ENCODE assay signal across 8 cellular contexts in genomic region chr4:184538023-184538599, GRCh38.
A peak's percentile ranks its signal among the peaks of the same experiment; 100 is the strongest.
DNase-seq lines count a peak whose midpoint lies in the region; ATAC-seq and TF ChIP-seq lines count a peak whose summit lies in the region.

No MANE protein-coding gene starts in this region.

- no peaks in the 10 kb centered on the region for H4K20me1 ChIP-seq in KMS-11 (ENCODE audit: insufficient read depth)

- H3K27me3 ChIP-seq in KMS-11 (ENCODE audit: insufficient read depth, low read depth) (no peaks in the 10 kb centered on the region), stomach (no peaks in the 10 kb centered on the region)

- peak overlapping the region; percentile 85 for H3K4me3 Mint-ChIP-seq in activated T-helper 2 cell treated with anti-CD3 and anti-CD28 coated beads, Interferon-gamma antibody, Interleukin-2, Interleukin-4, amounts not matched to agents 10 μg/mL and 5 μg/mL and 100 μg/mL, durations not matched to agents 14 hours and 24 hours and 36 hours (ENCODE audit: low read depth)
- H3K4me3 Mint-ChIP-seq in nephron progenitor cell, result peak overlapping the region; percentile 94

- H3K27me3 Mint-ChIP-seq in activated T-helper 2 cell treated with anti-CD3 and anti-CD28 coated beads, Interferon-gamma antibody, Interleukin-2, Interleukin-4, amounts not matched to agents 10 μg/mL and 5 μg/mL and 100 μg/mL, durations not matched to agents 14 hours and 24 hours and 36 hours (ENCODE audit: low read depth), result no peaks in the 10 kb centered on the region
- peaks cover 4% of the 10 kb centered on the region for H3K27me3 Mint-ChIP-seq in nephron progenitor cell (ENCODE audit: low read depth, poor library complexity)

- no peak for TF ChIP-seq POLR2A in stomach (IDR thresholded peaks at IDR 0.05)

- H3K36me3 ChIP-seq in KMS-11 (ENCODE audit: insufficient read depth), result no peaks in the 10 kb centered on the region
- H3K36me3 ChIP-seq in stomach, result no peaks in the 10 kb centered on the region

- peaks cover 61% of the 10 kb centered on the region for H3K4me1 Mint-ChIP-seq in activated T-helper 2 cell treated with anti-CD3 and anti-CD28 coated beads, Interferon-gamma antibody, Interleukin-2, Interleukin-4, amounts not matched to agents 10 μg/mL and 5 μg/mL and 100 μg/mL, durations not matched to agents 14 hours and 24 hours and 36 hours (ENCODE audit: low read depth)
- peaks cover 41% of the 10 kb centered on the region for H3K4me1 Mint-ChIP-seq in nephron progenitor cell

- H3K79me2 ChIP-seq in KMS-11 (ENCODE audit: insufficient read depth, low read depth), result peaks cover 6% of the 10 kb centered on the region

- DNase-seq in DMS53 (lab: John Stamatoyannopoulos, UW) (peak; percentile 90), RPMI7951 (ENCODE audit: low read depth) (peak; percentile 88), fibroblast of the aortic adventitia (ENCODE audit: low read depth) (peak; percentile 95), nephron progenitor cell (peak; percentile 62), stomach (peak; percentile 91)
- peak; percentile 53 for DNase-seq in activated T-helper 2 cell treated with anti-CD3 and anti-CD28 coated beads, Interferon-gamma antibody, Interleukin-2, Interleukin-4, amounts not matched to agents 10 μg/mL and 5 μg/mL and 100 μg/mL, durations not matched to agents 14 hours and 24 hours and 36 hours (ENCODE audit: low spot score)

- peak overlapping the region; percentile 60; the same call in 1 of the 2 replicates for H3K9ac ChIP-seq in KMS-11

- intact Hi-C loops in activated T-helper 2 cell treated with anti-CD3 and anti-CD28 coated beads, Interferon-gamma antibody, Interleukin-2, Interleukin-4, amounts not matched to agents 10 μg/mL and 5 μg/mL and 100 μg/mL, durations not matched to agents 14 hours and 24 hours and 36 hours (cut with micrococcal nuclease), result loop anchor here (1.0 to 2.0 kb wide), 3 partner anchors 17 to 274 kb away; no protein-coding TSS in a partner anchor
- intact Hi-C loops in stomach (cut with DNase I; ENCODE audit: low total_unique reads), result no loop called here

- TF ChIP-seq CTCF in KMS-11 (conservative IDR thresholded peaks at IDR 0.05; ENCODE audit: low read depth, low read length) (peak; percentile 66), fibroblast of the aortic adventitia (IDR thresholded peaks at IDR 0.05; ENCODE audit: insufficient read depth, low read length) (peak; percentile 73), nephron progenitor cell (IDR thresholded peaks at IDR 0.05) (peak; percentile 54), stomach (IDR thresholded peaks at IDR 0.05) (peak in 5 of 7 experiments; percentile 42 to 87 (median 64))

- no peak for TF ChIP-seq EP300 in stomach (IDR thresholded peaks at IDR 0.05)

- 2 to 4% (median 2%) methylated on average over 18 of the region's 18 CpGs for whole genome bisulfite sequencing in stomach, 5 donors

- H3K4me2 ChIP-seq in KMS-11, result peak overlapping the region; percentile 71

- H3K4me1 ChIP-seq in KMS-11 (ENCODE audit: low read depth, poor library complexity, severe bottlenecking) (peaks cover 58% of the 10 kb centered on the region), stomach (peaks cover 0 to 40% (median 30%) of the 10 kb centered on the region in 4 donors)

- no peaks in the 10 kb centered on the region for H3K9me3 ChIP-seq in stomach

- ATAC-seq in GM21717 (IDR thresholded peaks at IDR 0.05; ENCODE audit: unreplicated experiment), result peak; percentile 40

- peak overlapping the region; percentile 71 for H2AFZ ChIP-seq in KMS-11 (ENCODE audit: low read depth)

- H3K36me3 Mint-ChIP-seq in activated T-helper 2 cell treated with anti-CD3 and anti-CD28 coated beads, Interferon-gamma antibody, Interleukin-2, Interleukin-4, amounts not matched to agents 10 μg/mL and 5 μg/mL and 100 μg/mL, durations not matched to agents 14 hours and 24 hours and 36 hours (ENCODE audit: low read depth), result peaks cover 3% of the 10 kb centered on the region
- H3K36me3 Mint-ChIP-seq in nephron progenitor cell (ENCODE audit: low read depth), result peaks cover 5% of the 10 kb centered on the region

- H3K27ac ChIP-seq in KMS-11, result peak overlapping the region; percentile 69
- H3K27ac ChIP-seq in stomach, result peak overlapping the region; percentile 95 to 99 (median 97)

- H3K27ac Mint-ChIP-seq in activated T-helper 2 cell treated with anti-CD3 and anti-CD28 coated beads, Interferon-gamma antibody, Interleukin-2, Interleukin-4, amounts not matched to agents 10 μg/mL and 5 μg/mL and 100 μg/mL, durations not matched to agents 14 hours and 24 hours and 36 hours, result peak overlapping the region; percentile 87
- H3K27ac Mint-ChIP-seq in nephron progenitor cell, result peak overlapping the region; percentile 45

- no peaks in the 10 kb centered on the region for H3K9me3 Mint-ChIP-seq in activated T-helper 2 cell treated with anti-CD3 and anti-CD28 coated beads, Interferon-gamma antibody, Interleukin-2, Interleukin-4, amounts not matched to agents 10 μg/mL and 5 μg/mL and 100 μg/mL, durations not matched to agents 14 hours and 24 hours and 36 hours
- peaks cover 6% of the 10 kb centered on the region for H3K9me3 Mint-ChIP-seq in nephron progenitor cell

- H3K4me3 ChIP-seq in KMS-11 (IDR thresholded peaks at IDR 0.05; ENCODE audit: insufficient read depth, low read depth, low read length) (peak overlapping the region; percentile 23), fibroblast of the aortic adventitia (ENCODE audit: low read depth, low read length) (peak overlapping the region; percentile 88), stomach (peak overlapping the region; percentile 49 to 64 (median 57))

Comparison
In these comparisons a context has a peak if more than half of its experiments do, and no peak if none do; other contexts are left out.
1. Peak in every context shown above with its lines: DNase-seq, ATAC-seq, H3K4me3 ChIP-seq and H3K27ac ChIP-seq.
2. H3K4me3 ChIP-seq: peak in every context shown above with its lines; median percentile 88 in fibroblast of the aortic adventitia; 57 in stomach; 23 in KMS-11.